ENCODE assay signal across 1 cellular context in genomic region chrX:49995021-49995731, GRCh38.
TF ChIP-seq lines count a peak whose summit lies in the region.

No MANE protein-coding gene starts in this region.

TF ChIP-seq in GM23338, 12 proteins besides CTCF, POLR2A, EP300 and RAD21 (continued from another document):
- TF ChIP-seq REST (IDR thresholded peaks at IDR 0.05; ENCODE audit: unreplicated experiment) = no peak
- TF ChIP-seq POLR2AphosphoS5 (IDR thresholded peaks at IDR 0.05; ENCODE audit: low read depth) = no peak
- TF ChIP-seq ETS1 (IDR thresholded peaks at IDR 0.05) = no peak
- no peak for TF ChIP-seq JUNB (IDR thresholded peaks at IDR 0.05; ENCODE audit: unreplicated experiment)
